In the genomic region with DNA sequence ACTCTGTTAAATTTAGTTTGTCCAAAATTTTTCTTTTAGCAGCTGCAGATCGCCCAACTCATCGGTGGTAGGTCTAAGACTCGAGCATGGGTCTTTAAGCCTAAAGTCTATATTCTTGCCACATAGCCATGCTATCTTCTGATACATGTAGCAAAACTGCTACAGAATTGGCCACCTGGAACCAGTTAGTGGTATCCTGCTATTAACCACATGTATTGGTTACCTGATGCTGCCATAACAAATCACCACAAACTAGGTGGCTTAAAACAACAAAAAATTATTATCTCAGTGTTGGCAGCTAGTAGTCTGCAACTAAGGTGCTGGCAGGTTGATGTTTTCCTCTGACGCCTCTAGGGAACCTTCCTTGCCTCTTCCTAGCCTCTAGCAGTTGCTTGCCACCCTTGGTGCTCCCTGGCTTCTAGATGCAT, we compare ENCODE assay signal across 8 cellular contexts.
DNase-seq lines count a peak whose midpoint lies in the region; ATAC-seq and TF ChIP-seq lines count a peak whose summit lies in the region.

No MANE protein-coding gene starts in this region.

- H3K4me1 ChIP-seq in adipocyte (ENCODE audit: control insufficient read depth, insufficient read depth, low read length) (peaks cover 25% of the 10 kb centered on the region), upper lobe of right lung (no peaks in the 10 kb centered on the region), A673 (ENCODE audit: insufficient read depth, low read length, poor library complexity, severe bottlenecking) (no peaks in the 10 kb centered on the region)

- no peaks in the 10 kb centered on the region for H3K36me3 Mint-ChIP-seq in activated naive CD4-positive, alpha-beta T cell treated with anti-CD3 and anti-CD28 coated beads, Interleukin-2, amount 50 U/mL, for 24 hours

- peak overlapping the region; percentile 24 for H3K27ac Mint-ChIP-seq in activated naive CD4-positive, alpha-beta T cell treated with anti-CD3 and anti-CD28 coated beads, Interleukin-2, amount 50 U/mL, for 24 hours

- H3K4me3 ChIP-seq in adipocyte (ENCODE audit: low read length): peak overlapping the region; percentile 71
- peak overlapping the region; percentile 22 for H3K4me3 ChIP-seq in upper lobe of right lung
- H3K4me3 ChIP-seq in A673 (ENCODE audit: low read depth, low read length, poor library complexity, severe bottlenecking): no peak overlapping the region

- peaks cover 55% of the 10 kb centered on the region for H3K4me1 Mint-ChIP-seq in activated naive CD4-positive, alpha-beta T cell treated with anti-CD3 and anti-CD28 coated beads, Interleukin-2, amount 50 U/mL, for 24 hours

- no peaks in the 10 kb centered on the region for H3K27me3 Mint-ChIP-seq in activated naive CD4-positive, alpha-beta T cell treated with anti-CD3 and anti-CD28 coated beads, Interleukin-2, amount 50 U/mL, for 24 hours

- POLR2A ChIA-PET in A673 (lab: Charles Lee; ENCODE audit: low non-redundant PET): no interaction called here

- peak overlapping the region; percentile 63 for H3K9ac ChIP-seq in adipocyte (ENCODE audit: low read length)

- H3K9me3 Mint-ChIP-seq in activated naive CD4-positive, alpha-beta T cell treated with anti-CD3 and anti-CD28 coated beads, Interleukin-2, amount 50 U/mL, for 24 hours: peaks cover 3% of the 10 kb centered on the region

- ATAC-seq in HG03097 (IDR thresholded peaks at IDR 0.05; ENCODE audit: low FRiP score, unreplicated experiment): peak; percentile 65
- no peak for ATAC-seq in upper lobe of right lung

- H3K36me3 ChIP-seq in adipocyte (ENCODE audit: control insufficient read depth, insufficient read depth, low read length, severe bottlenecking) (no peaks in the 10 kb centered on the region), upper lobe of right lung (no peaks in the 10 kb centered on the region), A673 (ENCODE audit: insufficient read depth, low read length, poor library complexity, severe bottlenecking) (no peaks in the 10 kb centered on the region)

- no TSS peak for BruUV-seq in A673 (replicated peaks; lab: Mats Ljungman, UMichigan)

- H3K9me3 ChIP-seq in adipocyte (ENCODE audit: control insufficient read depth, low read length) (no peaks in the 10 kb centered on the region), upper lobe of right lung (no peaks in the 10 kb centered on the region), A673 (ENCODE audit: low read depth, low read length, poor library complexity, severe bottlenecking) (no peaks in the 10 kb centered on the region)

- H3K27me3 ChIP-seq in adipocyte (replicated peaks; ENCODE audit: control insufficient read depth, insufficient read depth, low read length) (no peaks in the 10 kb centered on the region), upper lobe of right lung (no peaks in the 10 kb centered on the region), A673 (replicated peaks; ENCODE audit: insufficient read depth, low read depth, low read length, poor library complexity) (no peaks in the 10 kb centered on the region)

- CTCF ChIA-PET in A673 (lab: Charles Lee): no interaction called here

- TF ChIP-seq CTCF in upper lobe of right lung (IDR thresholded peaks at IDR 0.05): no peak
- TF ChIP-seq CTCF in A673 (conservative IDR thresholded peaks at IDR 0.05; ENCODE audit: low read depth, low read length): no peak

- peak overlapping the region; percentile 74 for H3K4me3 Mint-ChIP-seq in activated naive CD4-positive, alpha-beta T cell treated with anti-CD3 and anti-CD28 coated beads, Interleukin-2, amount 50 U/mL, for 24 hours

- intact Hi-C loops in upper lobe of right lung (cut with DNase I): no loop called here
- intact Hi-C loops in A673 (cut with micrococcal nuclease; ENCODE audit: unreplicated experiment): no loop called here

- DNase-seq in activated naive CD4-positive, alpha-beta T cell (lab: John Stamatoyannopoulos, UW): no peak
- no peak for DNase-seq in adipocyte (ENCODE audit: low read depth)
- DNase-seq in upper lobe of right lung: no peak
- DNase-seq in HUDEP-2 (lab: John Stamatoyannopoulos, UW; ENCODE audit: unreplicated experiment in 76 of 76): no peak
- no peak for DNase-seq in NCI-H82 treated with DMSO at 0.1 percent for 48 hours (lab: John Stamatoyannopoulos, UW; ENCODE audit: unreplicated experiment)
- no peak for DNase-seq in A673 (ENCODE audit: low spot score)

- H3K27ac ChIP-seq in upper lobe of right lung (peak overlapping the region; percentile 24), A673 (ENCODE audit: low read depth, low read length, poor library complexity, severe bottlenecking) (no peak overlapping the region)
